18 cellular contexts compared by ENCODE assay signal in the genomic region with DNA sequence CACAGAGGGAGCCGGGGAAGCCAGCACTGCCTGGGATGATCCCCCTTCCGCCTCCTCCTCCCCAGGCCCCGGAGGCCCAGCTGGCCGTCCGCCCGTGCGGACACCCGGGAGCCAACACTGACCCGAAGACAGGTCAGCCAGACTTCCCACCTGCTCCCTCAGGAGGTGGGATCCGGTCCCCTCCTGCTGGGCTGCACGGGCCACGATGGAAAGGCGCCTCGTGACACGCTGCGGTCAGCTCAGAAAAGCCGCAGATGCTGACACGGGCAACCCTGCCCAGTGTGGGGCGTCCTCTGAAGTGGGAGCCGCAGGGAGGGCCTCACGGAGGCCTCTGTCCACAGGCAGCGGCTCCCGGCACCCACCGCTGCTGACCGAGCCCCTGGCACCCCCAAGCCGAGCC. TPM values are rescaled to one million over a fixed set of nuclear protein-coding genes. Genes with fewer than 3 reads are reported as not detected.
DNase-seq lines count a peak whose midpoint lies in the region; ATAC-seq and TF ChIP-seq lines count a peak whose summit lies in the region.
"Had no signal": no experiment of that assay in that cellular context is flagged by ENCODE, and none has a peak within 500 bp of the region (broad histone marks: within the 10 kb centered on the region; RNA-seq: fewer than 3 reads in every experiment).

No MANE protein-coding gene starts in this region.

- TF ChIP-seq POLR2A in vagina (IDR thresholded peaks at IDR 0.05), result no peak

- H3K9ac ChIP-seq in BLaER1 treated with 17β-estradiol and CSF1 and Interleukin-3, amounts not matched to agents 10 nM and 100 nM, result peak overlapping the region in 4 of 11 experiments; percentile 9 to 87 (median 16); a peak in 6 of 22 replicates
- H3K9ac ChIP-seq: GM23248 had no signal

- peak overlapping the region in 1 of 11 experiments; percentile 97; a peak in 2 of 22 replicates for H3K27ac ChIP-seq in BLaER1 treated with 17β-estradiol and CSF1 and Interleukin-3, amounts not matched to agents 10 nM and 100 nM
- H3K27ac ChIP-seq in vagina, result no peak overlapping the region
- H3K27ac ChIP-seq: C4-2B, GM23248, HL-60 had no signal

- H3K4me3 ChIP-seq in BLaER1 treated with 17β-estradiol and CSF1 and Interleukin-3, amounts not matched to agents 10 nM and 100 nM, result no peak overlapping the region
- H3K4me3 ChIP-seq in astrocyte of the spinal cord (ENCODE audit: low read depth, low read length), result no peak overlapping the region
- no peak overlapping the region for H3K4me3 ChIP-seq in vagina
- H3K4me3 ChIP-seq: GM23248, HAP-1 had no signal

- H3K27me3 ChIP-seq in BLaER1 treated with 17β-estradiol and CSF1 and Interleukin-3, amounts not matched to agents 10 nM and 100 nM, result peaks cover 0 to 33% (median 0%) of the 10 kb centered on the region in 11 experiments; a peak in 4 of 22 replicates
- H3K27me3 ChIP-seq in vagina, result no peaks in the 10 kb centered on the region

- peaks cover 0 to 6% (median 0%) of the 10 kb centered on the region in 11 experiments; a peak in 2 of 22 replicates for H3K36me3 ChIP-seq in BLaER1 treated with 17β-estradiol and CSF1 and Interleukin-3, amounts not matched to agents 10 nM and 100 nM
- H3K36me3 ChIP-seq in vagina, result no peaks in the 10 kb centered on the region
- H3K36me3 ChIP-seq: HAP-1 had no signal

- ATAC-seq in HG02642 (IDR thresholded peaks at IDR 0.05; ENCODE audit: poor library complexity, unreplicated experiment), result no peak
- no peak for ATAC-seq in activated CD4-positive, CD25-positive, alpha-beta regulatory T cell treated with anti-CD3 and anti-CD28 coated beads, Interleukin-2, amount 50 U/mL, for 24 hours

- H3K4me1 ChIP-seq in BLaER1 treated with 17β-estradiol and CSF1 and Interleukin-3, amounts not matched to agents 10 nM and 100 nM, result peaks cover 52 to 73% (median 67%) of the 10 kb centered on the region in 10 experiments
- peaks cover 38% of the 10 kb centered on the region for H3K4me1 ChIP-seq in vagina
- H3K4me1 ChIP-seq: HAP-1 had no signal

- DNase-seq in NCI-H69 (lab: John Stamatoyannopoulos, UW) (peak; percentile 12), astrocyte of the spinal cord (ENCODE audit: low read depth, low spot score) (peak; percentile 8), smooth muscle cell of the brain vasculature (ENCODE audit: low read depth, low spot score) (peak; percentile 10), vagina (ENCODE audit: extremely low spot score in 2 of 2) (no peak)
- DNase-seq: CD4-positive, alpha-beta T cell; DMS79; GDM1; GM23248 had no signal

- in situ Hi-C loops in astrocyte of the spinal cord (cut with HindIII; ENCODE audit: low sequenced_read_pairs), result no loop called here

- H3K4me2 ChIP-seq in BLaER1 treated with 17β-estradiol and CSF1 and Interleukin-3, amounts not matched to agents 10 nM and 100 nM, result peak overlapping the region in 9 of 11 experiments; percentile 85 to 99 (median 97); a peak in 17 of 22 replicates

- H4K20me1 ChIP-seq in BLaER1 treated with 17β-estradiol and CSF1 and Interleukin-3, amounts not matched to agents 10 nM and 100 nM, result peaks cover 61 to 97% (median 78%) of the 10 kb centered on the region in 11 experiments

- H3K9me3 ChIP-seq in BLaER1 treated with 17β-estradiol and CSF1 and Interleukin-3, amounts not matched to agents 10 nM and 100 nM (replicated peaks in 1 of 11), result peaks cover 0 to 6% (median 0%) of the 10 kb centered on the region in 11 experiments; a peak in 1 of 22 replicates
- no peaks in the 10 kb centered on the region for H3K9me3 ChIP-seq in vagina
- H3K9me3 ChIP-seq: HAP-1 had no signal

- TF ChIP-seq CTCF in astrocyte of the spinal cord (IDR thresholded peaks at IDR 0.05; ENCODE audit: low read depth, low read length) (no peak), vagina (IDR thresholded peaks at IDR 0.05) (no peak)

- intact Hi-C loops in vagina (cut with DNase I), result no loop called here

RNA-seq across cellular contexts. Expression of a gene that starts 49.3 kb away (rescaled TPM):
- 2.7 TPM for total RNA-seq in vagina
- total RNA-seq: A172, Daoy, GM23248, H4, HT1080 had no signal

Comparison
In these comparisons a context has a peak if more than half of its experiments do, and no peak if none do; other contexts are left out.
1. DNase-seq: peak in NCI-H69 (single experiment), astrocyte of the spinal cord (single experiment) and smooth muscle cell of the brain vasculature (single experiment); none in vagina (0 of 2).